ENCODE assay signal across 8 cellular contexts in genomic region chr7:65436163-65436562, GRCh38.
"Had no signal": no experiment of that assay in that cellular context is flagged by ENCODE, and none has a peak within 500 bp of the region (broad histone marks: within the 10 kb centered on the region; RNA-seq: fewer than 3 reads in every experiment).

No MANE protein-coding gene starts in this region.

- H3K4me1 ChIP-seq: HAP-1 had no signal

- ATAC-seq: HCT116 had no signal

- H3K36me3 Mint-ChIP-seq: IgD-negative memory B cell had no signal

- H3K36me3 ChIP-seq: HAP-1 had no signal

- FAIRE-seq: HTR-8/SVneo had no signal

- H3K4me3 ChIP-seq: GM23248, HAP-1 had no signal

- H2AFZ ChIP-seq: GM23248 had no signal

- DNase-seq: GM23248, GOT3, H7, KG1 had no signal

- H3K27me3 Mint-ChIP-seq: IgD-negative memory B cell had no signal

- H3K4me3 Mint-ChIP-seq: IgD-negative memory B cell had no signal

- H3K27ac ChIP-seq: GM23248 had no signal

- H3K9me3 ChIP-seq: HAP-1 had no signal

- H3K9ac ChIP-seq: GM23248 had no signal
